Comparison of ENCODE assay signal across 16 cellular contexts in genomic region chr5:173895766-173896165, GRCh38. TPM values are rescaled to one million over a fixed set of nuclear protein-coding genes. Genes with fewer than 3 reads are reported as not detected.
DNase-seq lines count a peak whose midpoint lies in the region; ATAC-seq and TF ChIP-seq lines count a peak whose summit lies in the region.
"Had no signal": no experiment of that assay in that cellular context is flagged by ENCODE, and none has a peak within 500 bp of the region (broad histone marks: within the 10 kb centered on the region; RNA-seq: fewer than 3 reads in every experiment).

No MANE protein-coding gene starts in this region.

- DNase-seq in cardiac muscle cell (ENCODE audit: low read depth in 1 of 2, low spot score in 1 of 2) (no peak), Right ventricle myocardium superior (no peak), OCI-M1 (lab: John Stamatoyannopoulos, UW) (peak; percentile 24), suprapubic skin (ENCODE audit: low spot score in 2 of 2) (no peak), NCI-H2029 (lab: John Stamatoyannopoulos, UW) (no peak), NCI-H2171 (lab: John Stamatoyannopoulos, UW) (no peak)
- DNase-seq: colonic mucosa; COR-L47; head of caudate nucleus; NCI-H1105; NCI-H2227 treated with DMSO at 0.1 percent for 48 hours; stimulated activated naive CD4-positive, alpha-beta T cell treated with Interleukin-2 at 50 U/mL for 16 hours; uterus had no signal

- no peak for TF ChIP-seq CTCF in cardiac muscle cell (IDR thresholded peaks at IDR 0.05; ENCODE audit: low read depth, low read length)
- no peak for TF ChIP-seq CTCF in suprapubic skin (IDR thresholded peaks at IDR 0.05)

- TF ChIP-seq POLR2A in suprapubic skin (IDR thresholded peaks at IDR 0.05): no peak

- TF ChIP-seq EP300 in suprapubic skin (IDR thresholded peaks at IDR 0.05): no peak

- H3K36me3 ChIP-seq in cardiac muscle cell (no peaks in the 10 kb centered on the region), suprapubic skin (no peaks in the 10 kb centered on the region)
- H3K36me3 ChIP-seq: colonic mucosa, uterus had no signal

- H3K4me1 ChIP-seq in cardiac muscle cell (ENCODE audit: low read depth) (peaks cover 26% of the 10 kb centered on the region), suprapubic skin (peaks cover 59% of the 10 kb centered on the region)
- H3K4me1 ChIP-seq: colonic mucosa, uterus had no signal

- 56% methylated on average over 3 of the region's 3 CpGs for WGBS in suprapubic skin

- ATAC-seq in Right ventricle myocardium superior (ENCODE audit: poor library complexity) (no peak), esophagus mucosa (peak; percentile 55), GM19035 (IDR thresholded peaks at IDR 0.05; ENCODE audit: unreplicated experiment) (no peak)

- intact Hi-C loops in Right ventricle myocardium superior (cut with DNase I): no loop called here

- H3K9me3 ChIP-seq in cardiac muscle cell (ENCODE audit: low read depth): no peaks in the 10 kb centered on the region
- H3K9me3 ChIP-seq in suprapubic skin: no peaks in the 10 kb centered on the region
- H3K9me3 ChIP-seq: colonic mucosa, uterus had no signal

- H3K4me3 ChIP-seq in cardiac muscle cell (peak overlapping the region; percentile 7), suprapubic skin (peak overlapping the region; percentile 2)
- H3K4me3 ChIP-seq: colonic mucosa, smooth muscle cell, uterus had no signal

- H3K27ac ChIP-seq in cardiac muscle cell: no peak overlapping the region
- H3K27ac ChIP-seq in suprapubic skin: peak overlapping the region; percentile 38
- H3K27ac ChIP-seq: colonic mucosa, uterus had no signal

- H3K27me3 ChIP-seq in cardiac muscle cell: no peaks in the 10 kb centered on the region
- H3K27me3 ChIP-seq in suprapubic skin: no peaks in the 10 kb centered on the region
- H3K27me3 ChIP-seq: colonic mucosa, uterus had no signal

RNA-seq across cellular contexts. Expression of gene CPEB4, which starts 7.6 kb away (rescaled TPM):
- 52.9 and 65.2 TPM in 2 replicates for total RNA-seq in cardiac muscle cell
- 23.8 and 33.6 TPM in 2 replicates for polyA plus RNA-seq in cardiac muscle cell
- 118 TPM for total RNA-seq in Right ventricle myocardium superior
- 38.5 TPM for total RNA-seq in esophagus mucosa
- total RNA-seq in suprapubic skin: 10 to 100 TPM; 45.2 to 70.7 (median 52.5) TPM
